In the genomic region with DNA sequence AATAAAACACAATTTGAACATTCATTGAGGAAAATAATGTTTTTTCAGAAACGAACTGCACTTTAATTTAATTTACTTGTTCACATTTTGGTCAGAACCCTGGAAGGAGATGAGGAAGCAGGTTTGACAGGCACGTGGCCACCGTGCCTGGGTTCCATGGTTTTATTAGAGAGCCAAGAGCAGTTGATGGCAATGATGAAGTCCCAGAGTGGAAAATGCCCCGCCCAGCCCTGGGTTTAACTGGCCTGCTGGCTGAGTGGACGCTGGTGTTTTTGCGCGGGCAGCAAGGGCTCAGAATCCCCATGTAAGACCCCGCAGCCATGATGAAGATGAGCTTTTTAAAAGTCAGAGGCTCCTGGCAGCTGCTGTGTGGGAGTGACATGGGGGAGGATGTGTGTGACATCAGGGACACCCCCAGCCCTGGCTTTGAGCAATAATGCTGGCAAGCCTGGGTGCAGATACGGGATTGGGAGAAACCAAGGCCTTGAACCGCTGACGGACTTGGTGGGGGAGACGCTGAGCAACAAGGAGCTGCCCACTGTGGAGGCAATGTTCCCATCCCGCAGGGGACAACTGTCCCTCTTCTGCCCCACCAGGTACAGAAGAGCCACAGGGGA, we compare ENCODE assay signal across 24 cellular contexts.
"Had no signal": no experiment of that assay in that cellular context is flagged by ENCODE, and none has a peak within 500 bp of the region (broad histone marks: within the 10 kb centered on the region; RNA-seq: fewer than 3 reads in every experiment).

No MANE protein-coding gene starts in this region.

- H3K9me3 Mint-ChIP-seq: activated CD4-positive, alpha-beta T cell treated with anti-CD3 and anti-CD28 coated beads, Interleukin-2, amount 10 ng/mL, durations not matched to agents 24 days and 14 days; activated T-cell treated with anti-CD3 and anti-CD28 coated beads, Interleukin-2, amount 50 U/mL, for 24 hours; neural crest cell had no signal

- H3K36me3 Mint-ChIP-seq: brain had no signal

- H3K27me3 ChIP-seq: colonic mucosa, right atrium auricular region, uterus had no signal

- H3K27ac ChIP-seq: colonic mucosa, left ventricle myocardium inferior, prostate gland, right atrium auricular region, tibial artery, uterus had no signal

- H3K9me3 ChIP-seq: colonic mucosa, left ventricle myocardium inferior, prostate gland, right atrium auricular region, tibial artery, uterus had no signal

- H3K4me1 ChIP-seq: uterus had no signal

- H3K4me3 Mint-ChIP-seq: activated CD4-positive, alpha-beta T cell treated with anti-CD3 and anti-CD28 coated beads, Interleukin-2, amount 10 ng/mL, durations not matched to agents 24 days and 14 days; activated CD8-positive, alpha-beta T cell treated with anti-CD3 and anti-CD28 coated beads, Interleukin-2, amount 10 ng/mL, durations not matched to agents 7 days and 5 days; activated naive CD4-positive, alpha-beta T cell treated with anti-CD3 and anti-CD28 coated beads for 36 hours; activated T-cell treated with anti-CD3 and anti-CD28 coated beads, Interleukin-2, amount 50 U/mL, for 24 hours; brain; neural crest cell; T-helper 2 cell treated with Interferon-gamma antibody and Interleukin-4, amounts not matched to agents 5 μg/mL and 100 μg/mL, for 36 hours had no signal

- ATAC-seq: activated CD8-positive, alpha-beta T cell treated with anti-CD3 and anti-CD28 coated beads, Interleukin-2, amount 10 ng/mL, durations not matched to agents 7 days and 5 days had no signal

- DNase-seq: activated CD4-positive, alpha-beta T cell treated with anti-CD3 and anti-CD28 coated beads, Interleukin-2, amount 10 ng/mL, durations not matched to agents 24 days and 14 days; activated CD4-positive, CD25-positive, alpha-beta regulatory T cell; activated CD8-positive, alpha-beta T cell treated with anti-CD3 and anti-CD28 coated beads, Interleukin-2, amount 10 ng/mL, durations not matched to agents 7 days and 5 days; activated naive CD4-positive, alpha-beta T cell treated with anti-CD3 and anti-CD28 coated beads for 36 hours; activated T-cell treated with anti-CD3 and anti-CD28 coated beads, Interleukin-2, amount 50 U/mL, for 24 hours; central memory CD4-positive, alpha-beta T cell; colonic mucosa; erythroblast; hypothalamus; islet precursor cell; left ventricle myocardium inferior; mammary epithelial cell; midbrain; stimulated activated CD4-positive, alpha-beta T cell treated with anti-CD3 and anti-CD28 coated beads, Interleukin-12 subunit alpha, Interleukin-12 subunit beta, amount 100 ng/mL, for 4 hours; stimulated activated CD4-positive, alpha-beta T cell treated with anti-CD3 and anti-CD28 coated beads, Interleukin-1b, Interleukin-23, amount 100 ng/mL, for 48 hours; stimulated activated CD8-positive, alpha-beta memory T cell treated with anti-CD3 and anti-CD28 coated beads, Interleukin-4, amount 100 ng/mL, for 48 hours; stimulated activated naive CD4-positive, alpha-beta T cell treated with Interleukin-2 at 50 U/mL for 16 hours; tibial artery; uterus had no signal

- H3K36me3 ChIP-seq: colonic mucosa, left ventricle myocardium inferior, prostate gland, right atrium auricular region, tibial artery, uterus had no signal

- H3K4me3 ChIP-seq: colonic mucosa, left ventricle myocardium inferior, prostate gland, right atrium auricular region, tibial artery, uterus had no signal

- H3K27ac Mint-ChIP-seq: activated CD4-positive, alpha-beta T cell treated with anti-CD3 and anti-CD28 coated beads, Interleukin-2, amount 10 ng/mL, durations not matched to agents 24 days and 14 days; activated CD8-positive, alpha-beta T cell treated with anti-CD3 and anti-CD28 coated beads, Interleukin-2, amount 10 ng/mL, durations not matched to agents 7 days and 5 days; activated naive CD4-positive, alpha-beta T cell treated with anti-CD3 and anti-CD28 coated beads for 36 hours; activated T-cell treated with anti-CD3 and anti-CD28 coated beads, Interleukin-2, amount 50 U/mL, for 24 hours; T-helper 2 cell treated with Interferon-gamma antibody and Interleukin-4, amounts not matched to agents 5 μg/mL and 100 μg/mL, for 36 hours had no signal
